ENCODE assay signal across 8 cellular contexts in genomic region chr4:147518846-147519767, GRCh38. TPM values are rescaled to one million over a fixed set of nuclear protein-coding genes. Genes with fewer than 3 reads are reported as not detected.
A peak's percentile ranks its signal among the peaks of the same experiment; 100 is the strongest.
DNase-seq lines count a peak whose midpoint lies in the region; TF ChIP-seq lines count a peak whose summit lies in the region.

No MANE protein-coding gene starts in this region.

- H3K9me3 ChIP-seq in SK-N-SH, result no peaks in the 10 kb centered on the region

- CTCF ChIA-PET in SK-N-SH (lab: Yijun Ruan, JAX), result interaction anchor here (0.6 to 2.4 kb wide), 37 partner anchors 9 to 500 kb away, joined by 3 to 26 read pairs (median 4); partner anchors contain the start of genes EDNRA and TMEM184C

- H3K4me3 ChIP-seq in SK-N-SH (ENCODE audit: low read depth in 2 of 2, low read length in 1 of 2) (no peak overlapping the region; a peak in 1 of 4 replicates), brain microvascular endothelial cell (ENCODE audit: low read depth, low read length) (no peak overlapping the region)

- no peak overlapping the region for H3K9ac ChIP-seq in SK-N-SH

- TF ChIP-seq CTCF in SK-N-SH (IDR thresholded peaks at IDR 0.05) (peak; percentile 93), brain microvascular endothelial cell (IDR thresholded peaks at IDR 0.05; ENCODE audit: low read depth, low read length, missing control alignments) (peak; percentile 94)

- WGBS in SK-N-SH (ENCODE audit: low lambda C conversion rate), result 80% methylated on average over 3 of the region's 3 CpGs

- H3K36me3 ChIP-seq in SK-N-SH (replicated peaks in 1 of 2; ENCODE audit: control insufficient read depth in 1 of 2, insufficient read depth in 2 of 2, low read length in 1 of 2) (no peaks in the 10 kb centered on the region), brain microvascular endothelial cell (replicated peaks) (no peaks in the 10 kb centered on the region)

- H3K4me1 ChIP-seq in SK-N-SH (ENCODE audit: control insufficient read depth in 1 of 2, insufficient read depth in 2 of 2, low read depth in 1 of 2, low read length in 1 of 2), result peaks cover 3 to 10% of the 10 kb centered on the region in 2 experiments; a peak in 2 of 4 replicates

- no peak for TF ChIP-seq EP300 in SK-N-SH (IDR thresholded peaks at IDR 0.05; ENCODE audit: borderline replicate concordance in 1 of 2, low read depth in 1 of 2, low read length in 1 of 2)

- peak overlapping the region in 1 of 2 experiments; percentile 57; a peak in 1 of 4 replicates for H3K27ac ChIP-seq in SK-N-SH (ENCODE audit: low read depth in 2 of 2, low read length in 1 of 2)
- peak overlapping the region; percentile 44 for H3K27ac ChIP-seq in brain microvascular endothelial cell

- no peak overlapping the region for H3K4me2 ChIP-seq in SK-N-SH

- H4K20me1 ChIP-seq in SK-N-SH (ENCODE audit: insufficient read depth), result no peaks in the 10 kb centered on the region

- H3K79me2 ChIP-seq in SK-N-SH (ENCODE audit: insufficient read depth), result no peaks in the 10 kb centered on the region

- H3K27me3 ChIP-seq in SK-N-SH (ENCODE audit: insufficient read depth) (no peaks in the 10 kb centered on the region), brain microvascular endothelial cell (replicated peaks) (no peaks in the 10 kb centered on the region)

- peaks cover 5% of the 10 kb centered on the region for H3F3A ChIP-seq in SK-N-SH (replicated peaks; ENCODE audit: insufficient read depth)

- in situ Hi-C loops in KBM-7 (cut with MboI; ENCODE audit: low pct_unique_long_range_greater_than_20kb, low sequenced_read_pairs), result no loop called here
- in situ Hi-C loops in brain microvascular endothelial cell (cut with HindIII; ENCODE audit: low pct_ligation_motif_present, low sequenced_read_pairs), result no loop called here

- no peak overlapping the region for H2AFZ ChIP-seq in SK-N-SH (ENCODE audit: low read depth)

- peak; percentile 62 for DNase-seq in activated CD8-positive, alpha-beta memory T cell treated with anti-CD3 and anti-CD28 coated beads for 24 hours
- DNase-seq in activated CD8-positive, alpha-beta memory T cell treated with anti-CD3 and anti-CD28 coated beads, Interleukin-2, amount 50 U/mL, for 48 hours, result no peak
- DNase-seq in H4 (ENCODE audit: low spot score) (peak; percentile 75), KBM-7 (peak; percentile 55), SK-N-SH (peak; percentile 44), brain microvascular endothelial cell (peak; percentile 81), inferior parietal cortex (ENCODE audit: extremely low spot score) (peak; percentile 69)
- peak; percentile 6 for DNase-seq in stimulated activated CD4-positive, alpha-beta T cell treated with anti-CD3 and anti-CD28 coated beads, Interleukin-2, amount 100 ng/mL, for 4 hours (ENCODE audit: low read depth)

- TF ChIP-seq RAD21 in SK-N-SH (IDR thresholded peaks at IDR 0.05; ENCODE audit: low read length), result peak; percentile 83

- POLR2A ChIA-PET in SK-N-SH (lab: Yijun Ruan, JAX), result no interaction called here

- H3K9me2 ChIP-seq in SK-N-SH, result no peaks in the 10 kb centered on the region

TF ChIP-seq in SK-N-SH, 30 proteins besides CTCF, POLR2A, EP300 and RAD21:
- TF ChIP-seq NRF1 (IDR thresholded peaks at IDR 0.05; ENCODE audit: low read depth, low read length), result peak; percentile 13; the same call in 1 of the 2 replicates
- no peak for TF ChIP-seq SIN3A (IDR thresholded peaks at IDR 0.05; ENCODE audit: borderline replicate concordance, low read depth, low read length)
- peak; percentile 81 for TF ChIP-seq SMC3 (IDR thresholded peaks at IDR 0.05; ENCODE audit: low read depth, low read length)

RNA-seq across cellular contexts. Expression of gene EDNRA, which starts 38.2 kb away (rescaled TPM):
- total RNA-seq in H4 (2014; rRNA removed; shearing (Covaris generic)), result not detected in 2 replicates
- polyA plus RNA-seq in SK-N-SH (2012; rRNA removed), result 1.2 and 2.0 TPM in 2 replicates
- 2.5 and 2.8 TPM in 2 replicates for polyA plus RNA-seq in SK-N-SH (2012; cell fraction: cytosol; rRNA removed)
- polyA plus RNA-seq in SK-N-SH (2012; cell fraction: nucleus; rRNA removed), result 0.94 and 1.5 TPM in 2 replicates
